ENCODE assay signal across 21 cellular contexts in genomic region chr1:87958201-87958600, GRCh38.
"Had no signal": no experiment of that assay in that cellular context is flagged by ENCODE, and none has a peak within 500 bp of the region (broad histone marks: within the 10 kb centered on the region; RNA-seq: fewer than 3 reads in every experiment).

No MANE protein-coding gene starts in this region.

- H3K9me3 ChIP-seq: esophagus muscularis mucosa, gastrocnemius medialis, heart left ventricle had no signal

- H3K4me1 ChIP-seq: gastrocnemius medialis had no signal

- H3K36me3 ChIP-seq: cardiac muscle cell, esophagus muscularis mucosa, gastrocnemius medialis, heart left ventricle had no signal

- ATAC-seq: activated CD4-positive, alpha-beta T cell treated with anti-CD3 and anti-CD28 coated beads for 36 hours; activated T-cell treated with anti-CD3 and anti-CD28 coated beads, Interleukin-2, amount 50 U/mL, for 4 hours; gastrocnemius medialis; heart left ventricle; left cardiac atrium; sciatic nerve; stimulated activated naive B cell treated with anti-CD40 and anti-IgM and Interleukin-4, amounts not matched to agents 10 μg/mL and 1 μg/mL and 100 μg/mL, for 72 hours; WTC11 had no signal

- H3K9me3 Mint-ChIP-seq: activated naive CD8-positive, alpha-beta T cell treated with anti-CD3 and anti-CD28 coated beads, Interleukin-2, amount 10 ng/mL, durations not matched to agents 7 days and 5 days; activated T-cell treated with anti-CD3 and anti-CD28 coated beads, Interleukin-2, amount 50 U/mL, for 4 hours; stimulated activated naive B cell treated with anti-CD40 and anti-IgM and Interleukin-4, amounts not matched to agents 10 μg/mL and 1 μg/mL and 100 μg/mL, for 72 hours; T-helper 1 cell treated with Interleukin-12 subunit alpha and Interleukin-12 subunit beta and Interleukin-4 antibody, amounts not matched to agents 30 μg/mL and 1 μg/mL, for 36 hours had no signal

- H3K4me3 ChIP-seq: cardiac muscle cell, esophagus muscularis mucosa, gastrocnemius medialis, heart left ventricle, smooth muscle cell had no signal

- H3K4me3 Mint-ChIP-seq: activated CD4-positive, alpha-beta T cell treated with anti-CD3 and anti-CD28 coated beads for 36 hours; activated naive CD8-positive, alpha-beta T cell treated with anti-CD3 and anti-CD28 coated beads, Interleukin-2, amount 10 ng/mL, durations not matched to agents 7 days and 5 days; activated T-cell treated with anti-CD3 and anti-CD28 coated beads, Interleukin-2, amount 50 U/mL, for 4 hours; stimulated activated naive B cell treated with anti-CD40 and anti-IgM and Interleukin-4, amounts not matched to agents 10 μg/mL and 1 μg/mL and 100 μg/mL, for 72 hours; T-helper 1 cell treated with Interleukin-12 subunit alpha and Interleukin-12 subunit beta and Interleukin-4 antibody, amounts not matched to agents 30 μg/mL and 1 μg/mL, for 36 hours; WTC11 had no signal

- H3K4me1 Mint-ChIP-seq: activated CD4-positive, alpha-beta T cell treated with anti-CD3 and anti-CD28 coated beads for 36 hours; activated naive CD8-positive, alpha-beta T cell treated with anti-CD3 and anti-CD28 coated beads, Interleukin-2, amount 10 ng/mL, durations not matched to agents 7 days and 5 days had no signal

- DNase-seq: activated CD4-positive, alpha-beta T cell treated with anti-CD3 and anti-CD28 coated beads for 36 hours; activated CD4-positive, alpha-beta T cell treated with anti-CD3 and anti-CD28 coated beads, Interleukin-2, amount 50 U/mL, for 4 hours; activated CD8-positive, alpha-beta memory T cell treated with anti-CD3 and anti-CD28 coated beads, Interleukin-2, amount 50 U/mL, for 48 hours; activated naive CD4-positive, alpha-beta T cell treated with Interleukin-2 at 50 U/mL for 16 hours; activated naive CD8-positive, alpha-beta T cell treated with anti-CD3 and anti-CD28 coated beads, Interleukin-2, amount 10 ng/mL, durations not matched to agents 7 days and 5 days; activated T-cell treated with anti-CD3 and anti-CD28 coated beads, Interleukin-2, amount 50 U/mL, for 4 hours; amniotic stem cell; gastrocnemius medialis; heart left ventricle; islet precursor cell; left cardiac atrium; stimulated activated CD4-positive, alpha-beta T cell treated with anti-CD3 and anti-CD28 coated beads, Interleukin-2, amount 100 ng/mL, for 48 hours; stimulated activated CD8-positive, alpha-beta memory T cell treated with anti-CD3 and anti-CD28 coated beads, Interleukin-4, amount 100 ng/mL, for 48 hours; stimulated activated naive B cell treated with anti-CD40 and anti-IgM and Interleukin-4, amounts not matched to agents 10 μg/mL and 1 μg/mL and 100 μg/mL, for 72 hours; T1000 had no signal

- H3K4me2 ChIP-seq: smooth muscle cell had no signal

- H3K27ac ChIP-seq: cardiac muscle cell, esophagus muscularis mucosa, gastrocnemius medialis, heart left ventricle had no signal

- H3K27me3 ChIP-seq: cardiac muscle cell, esophagus muscularis mucosa, gastrocnemius medialis, heart left ventricle had no signal

- H3K36me3 Mint-ChIP-seq: activated naive CD8-positive, alpha-beta T cell treated with anti-CD3 and anti-CD28 coated beads, Interleukin-2, amount 10 ng/mL, durations not matched to agents 7 days and 5 days; stimulated activated naive B cell treated with anti-CD40 and anti-IgM and Interleukin-4, amounts not matched to agents 10 μg/mL and 1 μg/mL and 100 μg/mL, for 72 hours; WTC11 had no signal

- H3K27ac Mint-ChIP-seq: activated CD4-positive, alpha-beta T cell treated with anti-CD3 and anti-CD28 coated beads for 36 hours; activated naive CD8-positive, alpha-beta T cell treated with anti-CD3 and anti-CD28 coated beads, Interleukin-2, amount 10 ng/mL, durations not matched to agents 7 days and 5 days; stimulated activated naive B cell treated with anti-CD40 and anti-IgM and Interleukin-4, amounts not matched to agents 10 μg/mL and 1 μg/mL and 100 μg/mL, for 72 hours; T-helper 1 cell treated with Interleukin-12 subunit alpha and Interleukin-12 subunit beta and Interleukin-4 antibody, amounts not matched to agents 30 μg/mL and 1 μg/mL, for 36 hours; WTC11 had no signal
